Comparison of ENCODE assay signal across 22 cellular contexts in genomic region chr11:93846411-93846810, GRCh38. TPM values are rescaled to one million over a fixed set of nuclear protein-coding genes. Genes with fewer than 3 reads are reported as not detected.
"Had no signal": no experiment of that assay in that cellular context is flagged by ENCODE, and none has a peak within 500 bp of the region (broad histone marks: within the 10 kb centered on the region; RNA-seq: fewer than 3 reads in every experiment).

No MANE protein-coding gene starts in this region.

- H3K4me3 Mint-ChIP-seq: activated naive CD4-positive, alpha-beta T cell treated with anti-CD3 and anti-CD28 coated beads, Interleukin-2, amount 50 U/mL, for 24 hours; activated T-helper 17 cell treated with anti-CD3 and anti-CD28 coated beads, Interleukin-2, amount 50 U/mL, for 72 hours; stimulated activated memory B cell treated with anti-CD40 and anti-IgM and Interleukin-4, amounts not matched to agents 10 μg/mL and 1 μg/mL and 100 μg/mL, for 72 hours; T-helper 17 cell had no signal

- H3K4me2 ChIP-seq: smooth muscle cell had no signal

- H3K4me1 Mint-ChIP-seq: stimulated activated memory B cell treated with anti-CD40 and anti-IgM and Interleukin-4, amounts not matched to agents 10 μg/mL and 1 μg/mL and 100 μg/mL, for 72 hours had no signal

- H3K9me3 ChIP-seq: breast epithelium, esophagus muscularis mucosa, gastrocnemius medialis, heart right ventricle, right atrium auricular region, tibial nerve had no signal

- ATAC-seq: activated T-helper 17 cell treated with anti-CD3 and anti-CD28 coated beads, Interleukin-2, amount 50 U/mL, for 72 hours; gastrocnemius medialis; heart right ventricle; stimulated activated memory B cell treated with anti-CD40 and anti-IgM and Interleukin-4, amounts not matched to agents 10 μg/mL and 1 μg/mL and 100 μg/mL, for 72 hours; T-helper 17 cell had no signal

- H3K36me3 ChIP-seq: breast epithelium, esophagus muscularis mucosa, gastrocnemius medialis, heart right ventricle, right atrium auricular region, tibial nerve had no signal

- H3K27me3 ChIP-seq: breast epithelium, right atrium auricular region, tibial nerve had no signal

- H3K27ac ChIP-seq: breast epithelium, dorsolateral prefrontal cortex, esophagus muscularis mucosa, gastrocnemius medialis, heart right ventricle, right atrium auricular region, tibial nerve had no signal

- H3K4me1 ChIP-seq: breast epithelium, gastrocnemius medialis had no signal

- H3K36me3 Mint-ChIP-seq: activated naive CD4-positive, alpha-beta T cell treated with anti-CD3 and anti-CD28 coated beads, Interleukin-2, amount 50 U/mL, for 24 hours; stimulated activated memory B cell treated with anti-CD40 and anti-IgM and Interleukin-4, amounts not matched to agents 10 μg/mL and 1 μg/mL and 100 μg/mL, for 72 hours had no signal

- H3K27ac Mint-ChIP-seq: activated naive CD4-positive, alpha-beta T cell treated with anti-CD3 and anti-CD28 coated beads, Interleukin-2, amount 50 U/mL, for 24 hours; activated T-helper 17 cell treated with anti-CD3 and anti-CD28 coated beads, Interleukin-2, amount 50 U/mL, for 72 hours; stimulated activated memory B cell treated with anti-CD40 and anti-IgM and Interleukin-4, amounts not matched to agents 10 μg/mL and 1 μg/mL and 100 μg/mL, for 72 hours; T-helper 17 cell had no signal

- H3K4me3 ChIP-seq: breast epithelium, dorsolateral prefrontal cortex, esophagus muscularis mucosa, gastrocnemius medialis, heart right ventricle, right atrium auricular region, smooth muscle cell, tibial nerve had no signal

- DNase-seq: activated CD4-positive, alpha-beta T cell treated with anti-CD3 and anti-CD28 coated beads, Interleukin-2, amount 50 U/mL, for 1 hour; activated CD4-positive, CD25-positive, alpha-beta regulatory T cell; activated T-cell treated with anti-CD3 and anti-CD28 coated beads for 4 hours; amygdala; dorsolateral prefrontal cortex; gastrocnemius medialis; heart right ventricle; kidney; posterior cingulate gyrus; T-helper 17 cell had no signal

- H3K9me3 Mint-ChIP-seq: activated naive CD4-positive, alpha-beta T cell treated with anti-CD3 and anti-CD28 coated beads, Interleukin-2, amount 50 U/mL, for 24 hours; activated T-helper 17 cell treated with anti-CD3 and anti-CD28 coated beads, Interleukin-2, amount 50 U/mL, for 72 hours; stimulated activated memory B cell treated with anti-CD40 and anti-IgM and Interleukin-4, amounts not matched to agents 10 μg/mL and 1 μg/mL and 100 μg/mL, for 72 hours had no signal

RNA-seq across cellular contexts. Expression of gene VSTM5, which starts 4.0 kb away (rescaled TPM):
- total RNA-seq: activated CD8-positive, alpha-beta memory T cell treated with anti-CD3 and anti-CD28 coated beads for 36 hours; activated T-helper 17 cell treated with anti-CD3 and anti-CD28 coated beads, Interleukin-2, amount 50 U/mL, for 72 hours; chondrocyte; gastrocnemius medialis; liver; mesenteric fat pad; right atrium auricular region; T-helper 17 cell had no signal
